8 cellular contexts compared by ENCODE assay signal in genomic region chr19:1026189-1027019, GRCh38. TPM values are rescaled to one million over a fixed set of nuclear protein-coding genes. Genes with fewer than 3 reads are reported as not detected.
DNase-seq lines count a peak whose midpoint lies in the region; ATAC-seq, FAIRE-seq and TF ChIP-seq lines count a peak whose summit lies in the region.

TSS of gene CNN2 (plus strand) at chr19:1026608. CDS start at chr19:1026662, 54 bp downstream.

- no peaks in the 10 kb centered on the region for H4K20me1 ChIP-seq in DND-41 (ENCODE audit: insufficient read depth, low read length)
- H4K20me1 ChIP-seq in H9 (ENCODE audit: control insufficient read depth, insufficient read depth, insufficient read length): no peaks in the 10 kb centered on the region
- H4K20me1 ChIP-seq in H1 (replicated peaks in 1 of 2; ENCODE audit: control insufficient read depth in 1 of 2, insufficient read depth in 2 of 2, low read length in 2 of 2): peaks cover 8 to 10% of the 10 kb centered on the region in 2 experiments

- H3T11ph ChIP-seq in H9 (ENCODE audit: low read length): peak within 1 kb of the TSS; percentile 99

- peak within 1 kb of the TSS; percentile 34; the same call in 1 of the 2 replicates for H3K9ac ChIP-seq in DND-41 (ENCODE audit: low read depth, low read length)
- H3K9ac ChIP-seq in H9 (ENCODE audit: extremely low read depth, insufficient read length, low read length): peak within 1 kb of the TSS; percentile 83
- H3K9ac ChIP-seq in H1 (replicated peaks in 1 of 4; ENCODE audit: extremely low read depth in 1 of 4, low read depth in 3 of 4, low read length in 3 of 4): peak within 1 kb of the TSS; percentile 89 to 99 (median 96)
- H3K9ac ChIP-seq in mesendoderm (ENCODE audit: low read length): peak within 1 kb of the TSS; percentile 98

- peak in 1 of 2 experiments; percentile 83; a peak in 1 of 3 replicates for TF ChIP-seq EP300 in H1 (IDR thresholded peaks at IDR 0.05; ENCODE audit: borderline replicate concordance in 1 of 2, low read depth in 2 of 2, low read length in 2 of 2)

- H2BK15ac ChIP-seq in H9 (ENCODE audit: low read depth, low read length): peak within 1 kb of the TSS; percentile 100
- peak within 1 kb of the TSS; percentile 92; the same call in 1 of the 2 replicates for H2BK15ac ChIP-seq in H1 (ENCODE audit: low read length)
- no peak within 1 kb of the TSS for H2BK15ac ChIP-seq in mesendoderm (replicated peaks; ENCODE audit: low read depth)

- no peaks in the 10 kb centered on the region; the same call in 1 of the 2 replicates for H3K27me3 Mint-ChIP-seq in H9 (ENCODE audit: low read depth)

- H3K23me2 ChIP-seq in H9 (ENCODE audit: insufficient read length, low read depth, low read length, poor library complexity, severe bottlenecking) (peaks cover 16% of the 10 kb centered on the region), H1 (ENCODE audit: low read depth, low read length) (peaks cover 12% of the 10 kb centered on the region)

- FAIRE-seq in H1 (lab: Jason Lieb, UNC): no peak

- no CpG with 5 or more reads among the region's 72 CpGs for WGBS in H9 (ENCODE audit: extremely low coverage, insufficient read length, low lambda C conversion rate)
- 3% methylated on average over 45 of the region's 72 CpGs; no CpG with 5 or more reads in 1 of the 2 experiments for WGBS in H1 (ENCODE audit: extremely low coverage in 1 of 2, insufficient coverage in 1 of 2, insufficient read length in 1 of 2, insufficient replicate concordance in 2 of 2, low coverage in 1 of 2, low lambda C conversion rate in 2 of 2, missing lambda C conversion rate in 1 of 2), 2 experiments
- no CpG with 5 or more reads among the region's 72 CpGs for WGBS in mesendoderm (ENCODE audit: extremely low coverage, insufficient coverage, low lambda C conversion rate)

- H4K5ac ChIP-seq in H9 (ENCODE audit: insufficient read length, low read depth, low read length): no peak within 1 kb of the TSS
- peak within 1 kb of the TSS; percentile 98 for H4K5ac ChIP-seq in H1 (ENCODE audit: insufficient read length, low read depth, low read length)
- no peak within 1 kb of the TSS for H4K5ac ChIP-seq in mesendoderm (ENCODE audit: low read length)

- no peak within 1 kb of the TSS for H3K23ac ChIP-seq in H9 (ENCODE audit: insufficient read length, low read depth, low read length)
- peak within 1 kb of the TSS; percentile 92 for H3K23ac ChIP-seq in H1 (ENCODE audit: insufficient read length)
- peak within 1 kb of the TSS; percentile 94 for H3K23ac ChIP-seq in mesendoderm (ENCODE audit: low read length)

- no peak for TF ChIP-seq RAD21 in H1 (IDR thresholded peaks at IDR 0.05 in 1 of 2, conservative IDR thresholded peaks at IDR 0.05 in 1 of 2; ENCODE audit: low read depth in 2 of 2, low read length in 2 of 2)

- H3K27ac ChIP-seq in DND-41 (ENCODE audit: low read length) (no peak within 1 kb of the TSS), H9 (ENCODE audit: insufficient read length, low read depth, low read length) (peak within 1 kb of the TSS; percentile 46), H1 (ENCODE audit: low read depth, low read length) (peak within 1 kb of the TSS; percentile 94), mesendoderm (ENCODE audit: low read depth, low read length) (peak within 1 kb of the TSS; percentile 97)

- ATAC-seq in DND-41 (ENCODE audit: insufficient read depth, low read depth): peak; percentile 57
- peak; percentile 66 for ATAC-seq in stimulated activated naive CD8-positive, alpha-beta T cell treated with anti-CD3 and anti-CD28 coated beads, Interleukin-15, Interleukin-2, amounts not matched to agents 100 U/mL and 50 U/mL, for 24 hours

- peak within 1 kb of the TSS; percentile 91 to 98 for H3K4me3 Mint-ChIP-seq in H9

- H3K36me3 ChIP-seq in DND-41 (ENCODE audit: insufficient read depth, low read length) (no peaks in the 10 kb centered on the region), H1 (ENCODE audit: control insufficient read depth in 2 of 4, insufficient read depth in 4 of 4, low read length in 3 of 4) (peaks cover 2 to 9% (median 5%) of the 10 kb centered on the region in 4 experiments; a peak in 4 of 8 replicates), mesendoderm (ENCODE audit: control insufficient read depth, insufficient read depth, low read length) (no peaks in the 10 kb centered on the region)

- H3K14ac ChIP-seq in H9 (ENCODE audit: insufficient read depth, low read length) (peak within 1 kb of the TSS; percentile 100), H1 (ENCODE audit: insufficient read length) (peak within 1 kb of the TSS; percentile 63)

- H3K27me3 ChIP-seq in DND-41 (ENCODE audit: insufficient read depth, low read length, poor library complexity) (peaks cover 25% of the 10 kb centered on the region), H9 (ENCODE audit: insufficient read depth, low read length) (no peaks in the 10 kb centered on the region), H1 (replicated peaks in 1 of 4; ENCODE audit: control insufficient read depth in 3 of 4, extremely low read depth in 1 of 4, insufficient read depth in 3 of 4, low read length in 3 of 4) (no peaks in the 10 kb centered on the region), mesendoderm (ENCODE audit: insufficient read depth, low read length, poor library complexity) (no peaks in the 10 kb centered on the region)

- no peaks in the 10 kb centered on the region; a peak in 1 of 5 replicates for H3K9me3 Mint-ChIP-seq in H9

- H2BK5ac ChIP-seq in H9 (ENCODE audit: insufficient read length, low read length) (peak within 1 kb of the TSS; percentile 82), H1 (ENCODE audit: low read depth, low read length) (peak within 1 kb of the TSS; percentile 85), mesendoderm (ENCODE audit: low read length) (peak within 1 kb of the TSS; percentile 88)

- CTCF ChIA-PET in H1 (lab: Charles Lee; ENCODE audit: partially characterized antibody): interaction anchor here (0.7 to 1.8 kb wide), 10 partner anchors 9 to 240 kb away, joined by 3 to 6 read pairs (median 3); no protein-coding TSS in a partner anchor

- H2BK20ac ChIP-seq in H9 (ENCODE audit: low read depth, low read length, poor library complexity, severe bottlenecking) (peak within 1 kb of the TSS; percentile 27), H1 (ENCODE audit: low read length) (peak within 1 kb of the TSS; percentile 93; the same call in 1 of the 2 replicates)

- H3K79me2 ChIP-seq in DND-41 (ENCODE audit: insufficient read depth, low read length) (no peaks in the 10 kb centered on the region), H9 (ENCODE audit: insufficient read depth, low read length) (peaks cover 15% of the 10 kb centered on the region; the same call in 1 of the 2 replicates), H1 (ENCODE audit: control insufficient read depth in 1 of 2, insufficient read depth in 2 of 2, low read length in 2 of 2) (peaks cover 3 to 42% of the 10 kb centered on the region in 2 experiments; a peak in 3 of 4 replicates), mesendoderm (ENCODE audit: control insufficient read depth, insufficient read depth, low read length) (peaks cover 36% of the 10 kb centered on the region)

- H3K56ac ChIP-seq in H9 (ENCODE audit: insufficient read length, low read depth, low read length) (no peak within 1 kb of the TSS), H1 (replicated peaks; ENCODE audit: insufficient read length, low read depth, low read length) (peak within 1 kb of the TSS; percentile 86), mesendoderm (ENCODE audit: low read length) (peak within 1 kb of the TSS; percentile 97)

- H3K4me2 ChIP-seq in DND-41 (ENCODE audit: insufficient read depth, low read length) (peak within 1 kb of the TSS; percentile 73), H9 (ENCODE audit: insufficient read depth, insufficient read length, low read length) (peak within 1 kb of the TSS; percentile 90), H1 (ENCODE audit: insufficient read depth in 1 of 2, low read depth in 2 of 2, low read length in 2 of 2) (peak within 1 kb of the TSS; percentile 73 to 87), mesendoderm (ENCODE audit: low read length) (peak within 1 kb of the TSS; percentile 84)

- TF ChIP-seq CTCF in DND-41 (IDR thresholded peaks at IDR 0.05; ENCODE audit: borderline replicate concordance, extremely low read depth, low read length, poor library complexity, severe bottlenecking) (no peak), H9 (conservative IDR thresholded peaks at IDR 0.05) (no peak), H1 (IDR thresholded peaks at IDR 0.05; ENCODE audit: control extremely low read depth in 1 of 3, insufficient read depth in 1 of 3, low read depth in 1 of 3, low read length in 3 of 3) (no peak)

- H3K4me3 ChIP-seq in DND-41 (ENCODE audit: low read depth in 1 of 2, low read length in 2 of 2) (peak within 1 kb of the TSS in 1 of 2 experiments; percentile 43; a peak in 2 of 4 replicates), H1 (ENCODE audit: extremely low read depth in 1 of 4, insufficient read depth in 2 of 4, low read depth in 3 of 4, low read length in 4 of 4) (peak within 1 kb of the TSS; percentile 85 to 99 (median 96)), mesendoderm (ENCODE audit: low read length) (peak within 1 kb of the TSS; percentile 94)

- H3K4me1 ChIP-seq in DND-41 (ENCODE audit: insufficient read depth, low read length) (peaks cover 41% of the 10 kb centered on the region), H9 (ENCODE audit: insufficient read depth, low read length) (no peaks in the 10 kb centered on the region), H1 (replicated peaks in 1 of 4; ENCODE audit: control insufficient read depth in 3 of 4, insufficient read depth in 4 of 4, low read length in 3 of 4) (peaks cover 0 to 9% (median 4%) of the 10 kb centered on the region in 4 experiments; a peak in 5 of 7 replicates), mesendoderm (ENCODE audit: control insufficient read depth, low read depth, low read length) (no peaks in the 10 kb centered on the region)

- POLR2A ChIA-PET in H1 (lab: Charles Lee; ENCODE audit: partially characterized antibody): interaction anchor here (0.5 to 12.8 kb wide), 49 partner anchors 8 to 1515 kb away, joined by 3 to 509 read pairs (median 4); partner anchors contain the start of genes ABCA7, ARHGAP45, ATP5F1D and CIRBP

- H4K91ac ChIP-seq in H9 (ENCODE audit: insufficient read length, low read depth, low read length): peak within 1 kb of the TSS; percentile 97
- peak within 1 kb of the TSS; percentile 74 for H4K91ac ChIP-seq in H1 (replicated peaks; ENCODE audit: insufficient read length, low read length)

- H2AFZ ChIP-seq in DND-41 (ENCODE audit: low read depth, low read length) (no peak within 1 kb of the TSS; the same call in 1 of the 2 replicates), H9 (ENCODE audit: low read length) (no peak within 1 kb of the TSS), H1 (ENCODE audit: low read length) (no peak within 1 kb of the TSS)

- H3K9me3 ChIP-seq in DND-41 (ENCODE audit: insufficient read depth, low read length, severe bottlenecking) (no peaks in the 10 kb centered on the region), H9 (ENCODE audit: control insufficient read depth, low read depth, low read length) (no peaks in the 10 kb centered on the region), H1 (ENCODE audit: insufficient read depth in 2 of 2, low read depth in 1 of 2, low read length in 1 of 2) (no peaks in the 10 kb centered on the region)

- H3K4ac ChIP-seq in H9 (ENCODE audit: low read depth, low read length): peak within 1 kb of the TSS; percentile 99
- H3K4ac ChIP-seq in H1 (replicated peaks; ENCODE audit: insufficient read length, low read depth, low read length): peak within 1 kb of the TSS; percentile 44
- peak within 1 kb of the TSS; percentile 95 for H3K4ac ChIP-seq in mesendoderm (ENCODE audit: low read depth, low read length)

- peak; percentile 45 for DNase-seq in DND-41
- peak; percentile 87 for DNase-seq in H9
- peak; percentile 77 for DNase-seq in NCI-H226
- DNase-seq in activated CD8-positive, alpha-beta memory T cell treated with anti-CD3 and anti-CD28 coated beads for 24 hours: peak; percentile 87
- DNase-seq in H1 (ENCODE audit: low read depth in 1 of 2, low spot score in 2 of 2): peak in 1 of 2 experiments; percentile 92
- DNase-seq in mesendoderm: peak; percentile 89
- DNase-seq in stimulated activated naive CD8-positive, alpha-beta T cell treated with anti-CD3 and anti-CD28 coated beads, Interleukin-15, Interleukin-2, amounts not matched to agents 100 U/mL and 50 U/mL, for 24 hours: peak; percentile 81
- DNase-seq in DMS79 (lab: John Stamatoyannopoulos, UW): no peak

- TF ChIP-seq POLR2A in H1 (IDR thresholded peaks at IDR 0.05; ENCODE audit: control extremely low read depth in 1 of 2, low read depth in 2 of 2, low read length in 2 of 2): peak; percentile 81 to 88

- H3K18ac ChIP-seq in H9 (ENCODE audit: insufficient read length, low read depth, low read length): peak within 1 kb of the TSS; percentile 100
- H3K18ac ChIP-seq in H1 (ENCODE audit: extremely low read depth, low read length): peak within 1 kb of the TSS; percentile 90
- peak within 1 kb of the TSS; percentile 89 for H3K18ac ChIP-seq in mesendoderm (ENCODE audit: low read length)

- H4K8ac ChIP-seq in H9 (replicated peaks; ENCODE audit: insufficient read length, low read depth, low read length): no peak within 1 kb of the TSS
- peak within 1 kb of the TSS; percentile 97; the same call in 1 of the 2 replicates for H4K8ac ChIP-seq in H1 (ENCODE audit: extremely low read depth, insufficient read depth, low read length)
- H4K8ac ChIP-seq in mesendoderm (ENCODE audit: low read depth, low read length): peak within 1 kb of the TSS; percentile 29

- H2BK12ac ChIP-seq in H9 (ENCODE audit: insufficient read length, low read depth, low read length) (peak within 1 kb of the TSS; percentile 97), H1 (ENCODE audit: low read depth, low read length) (peak within 1 kb of the TSS; percentile 80; the same call in 1 of the 2 replicates)

- H2BK120ac ChIP-seq in H9 (ENCODE audit: low read depth, low read length, poor library complexity, severe bottlenecking): peak within 1 kb of the TSS; percentile 100
- H2BK120ac ChIP-seq in H1 (replicated peaks; ENCODE audit: low read depth, low read length): peak within 1 kb of the TSS; percentile 54
- H2BK120ac ChIP-seq in mesendoderm (ENCODE audit: low read depth, low read length): peak within 1 kb of the TSS; percentile 52

- H3K79me1 ChIP-seq in H9 (ENCODE audit: insufficient read depth, low read depth, low read length, poor library complexity, severe bottlenecking) (peaks cover 7% of the 10 kb centered on the region), H1 (ENCODE audit: low read depth, low read length) (no peaks in the 10 kb centered on the region), mesendoderm (ENCODE audit: low read length) (peaks cover 3% of the 10 kb centered on the region)

- H2AK5ac ChIP-seq in H9 (ENCODE audit: insufficient read length, low read length): no peak within 1 kb of the TSS
- no peak within 1 kb of the TSS for H2AK5ac ChIP-seq in H1 (ENCODE audit: low read depth, low read length)
- H2AK5ac ChIP-seq in mesendoderm (ENCODE audit: low read length): peak within 1 kb of the TSS; percentile 65

- H3K4me1 Mint-ChIP-seq in H9: peaks cover 4 to 24% of the 10 kb centered on the region in 2 experiments; a peak in 3 of 4 replicates

- peaks cover 9 to 16% (median 16%) of the 10 kb centered on the region in 3 experiments for H3K36me3 Mint-ChIP-seq in H9 (ENCODE audit: insufficient read depth in 1 of 3, low read depth in 3 of 3)

- H3K27ac Mint-ChIP-seq in H9: peak within 1 kb of the TSS; percentile 97 to 99 (median 98)

RNA-seq across cellular contexts. Expression of gene CNN2, which starts in this region (rescaled TPM):
- 524 and 529 TPM in 2 replicates for total RNA-seq in H9 (2021)
- 522 and 551 TPM in 2 replicates for total RNA-seq in H1 (2021; fragmentation: NEBNext Ultra II Directional; extraction: Animal tissue kit (Norgen Biotek cat#: 25700))
- 189 and 349 TPM in 2 replicates for polyA plus RNA-seq in H1 (2011; rRNA removed)
- polyA plus RNA-seq in H1 (2011; cell fraction: cytosol; rRNA removed): 238 TPM
- 235 TPM for polyA plus RNA-seq in H1 (2011; cell fraction: nucleus; rRNA removed)
- polyA plus RNA-seq in H1 (2012, experiment 1 of 2): 294 to 464 TPM (median 423 TPM) in 4 replicates
- 443 TPM for polyA plus RNA-seq in H1 (2012, experiment 2 of 2)
- 346 TPM for polyA plus RNA-seq in H1 (2013, experiment 1 of 2)
- 345 TPM for polyA plus RNA-seq in H1 (2013, experiment 2 of 2)
- polyA minus RNA-seq in H1 (2011; rRNA and poly(A)+ RNA removed): 314 and 396 TPM in 2 replicates
- 453 TPM for polyA minus RNA-seq in H1 (2011; cell fraction: cytosol; rRNA and poly(A)+ RNA removed)
- 127 TPM for polyA minus RNA-seq in H1 (2011; cell fraction: nucleus; rRNA and poly(A)+ RNA removed)
- polyA plus RNA-seq in mesendoderm (2013, experiment 1 of 2): 595 TPM
- 606 TPM for polyA plus RNA-seq in mesendoderm (2013, experiment 2 of 2)

Comparison
In these comparisons a context has a peak if more than half of its experiments do, and no peak if none do; other contexts are left out.
1. H3K9ac ChIP-seq: peak in every context shown above with its lines; median percentile 98 in mesendoderm; 96 in H1; 83 in H9; 34 in DND-41.
2. H3K4ac ChIP-seq: peak in every context shown above with its lines; median percentile 99 in H9; 95 in mesendoderm; 44 in H1.